In the genomic region with DNA sequence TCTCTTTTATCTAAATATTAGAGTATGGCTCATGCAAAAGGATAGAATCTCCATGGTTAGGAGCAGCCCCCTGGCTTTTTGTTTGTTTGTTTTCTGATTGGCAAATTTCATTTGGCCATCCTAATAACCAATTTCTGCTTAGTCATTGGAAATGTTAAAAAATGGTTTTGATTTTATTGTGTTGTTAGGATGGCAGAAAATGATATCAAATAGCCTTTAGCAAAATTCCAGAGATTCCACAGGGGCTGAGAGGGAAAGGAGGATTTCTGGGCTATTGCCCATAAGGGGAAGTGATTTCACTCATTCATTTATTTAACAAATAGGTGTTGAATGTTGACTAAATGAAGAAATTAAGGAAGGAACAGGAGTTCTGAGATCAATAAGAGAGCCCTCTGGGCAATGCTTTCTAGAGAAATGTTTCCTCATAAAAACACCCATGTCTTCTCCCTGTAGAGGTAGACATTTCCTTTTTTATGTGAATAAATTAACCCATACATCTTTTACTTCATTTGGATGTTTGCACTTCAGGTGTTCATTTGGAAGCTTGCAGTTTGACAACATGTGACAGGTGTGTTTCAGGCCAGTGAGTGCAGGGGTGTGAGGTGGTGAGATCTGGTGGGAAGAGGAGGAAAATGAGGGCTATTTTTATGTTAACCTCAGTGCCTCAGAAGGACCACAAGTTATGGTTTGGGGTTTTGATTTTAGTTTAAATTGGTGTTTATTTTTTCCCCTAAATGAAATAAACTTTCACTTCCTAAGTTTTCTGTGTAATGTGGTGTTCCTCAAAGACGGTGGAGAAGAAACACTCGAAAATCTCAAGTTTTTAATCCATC, we compare ENCODE assay signal across 1 cellular context.
TF ChIP-seq lines count a peak whose summit lies in the region.

No MANE protein-coding gene starts in this region.

TF ChIP-seq in GM12878, 131 proteins besides CTCF, POLR2A, EP300 and RAD21:
- TF ChIP-seq SMAD5 (IDR thresholded peaks at IDR 0.05; ENCODE audit: low read depth) (no peak), MTA3 (IDR thresholded peaks at IDR 0.05; ENCODE audit: borderline replicate concordance, low read length) (0 out of 2 replicates have a peak, but pooled peaks have one; percentile 34), YBX1 (IDR thresholded peaks at IDR 0.05) (no peak), BACH1 (IDR thresholded peaks at IDR 0.05; ENCODE audit: borderline replicate concordance) (no peak), RUNX3 (IDR thresholded peaks at IDR 0.05; ENCODE audit: low read length) (peak; percentile 90), USF1 (IDR thresholded peaks at IDR 0.05; ENCODE audit: borderline replicate concordance, extremely low read length, insufficient read depth, low read depth, low read length) (no peak), ZNF622 (IDR thresholded peaks at IDR 0.05) (no peak), CHD4 (IDR thresholded peaks at IDR 0.05) (no peak), NFIC (IDR thresholded peaks at IDR 0.05; ENCODE audit: low read depth, low read length) (peak; percentile 62), RBBP5 (conservative IDR thresholded peaks at IDR 0.05) (no peak), EGR1 (IDR thresholded peaks at IDR 0.05; ENCODE audit: borderline replicate concordance in 1 of 2, low read depth in 2 of 2, low read length in 2 of 2) (no peak), GABPA (IDR thresholded peaks at IDR 0.05; ENCODE audit: low read depth) (no peak), POU2F2 (IDR thresholded peaks at IDR 0.05; ENCODE audit: borderline replicate concordance, low read depth, low read length) (no peak), MXI1 (IDR thresholded peaks at IDR 0.05; ENCODE audit: low read depth, low read length) (no peak), MEF2A (IDR thresholded peaks at IDR 0.05; ENCODE audit: insufficient read depth, low read depth, low read length) (peak; percentile 60; the same call in 1 of the 2 replicates), HSF1 (IDR thresholded peaks at IDR 0.05; ENCODE audit: low read depth, low read length) (no peak), MEF2B (IDR thresholded peaks at IDR 0.05; ENCODE audit: partially characterized antibody, poor library complexity, severe bottlenecking) (no peak)
- TF ChIP-seq, protein P1, sequence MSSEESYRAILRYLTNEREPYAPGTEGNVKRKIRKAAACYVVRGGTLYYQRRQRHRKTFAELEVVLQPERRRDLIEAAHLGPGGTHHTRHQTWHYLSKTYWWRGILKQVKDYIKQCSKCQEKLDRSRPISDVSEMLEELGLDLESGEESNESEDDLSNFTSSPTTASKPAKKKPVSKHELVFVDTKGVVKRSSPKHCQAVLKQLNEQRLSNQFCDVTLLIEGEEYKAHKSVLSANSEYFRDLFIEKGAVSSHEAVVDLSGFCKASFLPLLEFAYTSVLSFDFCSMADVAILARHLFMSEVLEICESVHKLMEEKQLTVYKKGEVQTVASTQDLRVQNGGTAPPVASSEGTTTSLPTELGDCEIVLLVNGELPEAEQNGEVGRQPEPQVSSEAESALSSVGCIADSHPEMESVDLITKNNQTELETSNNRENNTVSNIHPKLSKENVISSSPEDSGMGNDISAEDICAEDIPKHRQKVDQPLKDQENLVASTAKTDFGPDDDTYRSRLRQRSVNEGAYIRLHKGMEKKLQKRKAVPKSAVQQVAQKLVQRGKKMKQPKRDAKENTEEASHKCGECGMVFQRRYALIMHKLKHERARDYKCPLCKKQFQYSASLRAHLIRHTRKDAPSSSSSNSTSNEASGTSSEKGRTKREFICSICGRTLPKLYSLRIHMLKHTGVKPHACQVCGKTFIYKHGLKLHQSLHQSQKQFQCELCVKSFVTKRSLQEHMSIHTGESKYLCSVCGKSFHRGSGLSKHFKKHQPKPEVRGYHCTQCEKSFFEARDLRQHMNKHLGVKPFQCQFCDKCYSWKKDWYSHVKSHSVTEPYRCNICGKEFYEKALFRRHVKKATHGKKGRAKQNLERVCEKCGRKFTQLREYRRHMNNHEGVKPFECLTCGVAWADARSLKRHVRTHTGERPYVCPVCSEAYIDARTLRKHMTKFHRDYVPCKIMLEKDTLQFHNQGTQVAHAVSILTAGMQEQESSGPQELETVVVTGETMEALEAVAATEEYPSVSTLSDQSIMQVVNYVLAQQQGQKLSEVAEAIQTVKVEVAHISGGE (CRISPR knock-in tag; IDR thresholded peaks at IDR 0.05) = no peak
TF ChIP-seq in GM12878: peak in this region for 4.
